ENCODE assay signal across 8 cellular contexts in the genomic region with DNA sequence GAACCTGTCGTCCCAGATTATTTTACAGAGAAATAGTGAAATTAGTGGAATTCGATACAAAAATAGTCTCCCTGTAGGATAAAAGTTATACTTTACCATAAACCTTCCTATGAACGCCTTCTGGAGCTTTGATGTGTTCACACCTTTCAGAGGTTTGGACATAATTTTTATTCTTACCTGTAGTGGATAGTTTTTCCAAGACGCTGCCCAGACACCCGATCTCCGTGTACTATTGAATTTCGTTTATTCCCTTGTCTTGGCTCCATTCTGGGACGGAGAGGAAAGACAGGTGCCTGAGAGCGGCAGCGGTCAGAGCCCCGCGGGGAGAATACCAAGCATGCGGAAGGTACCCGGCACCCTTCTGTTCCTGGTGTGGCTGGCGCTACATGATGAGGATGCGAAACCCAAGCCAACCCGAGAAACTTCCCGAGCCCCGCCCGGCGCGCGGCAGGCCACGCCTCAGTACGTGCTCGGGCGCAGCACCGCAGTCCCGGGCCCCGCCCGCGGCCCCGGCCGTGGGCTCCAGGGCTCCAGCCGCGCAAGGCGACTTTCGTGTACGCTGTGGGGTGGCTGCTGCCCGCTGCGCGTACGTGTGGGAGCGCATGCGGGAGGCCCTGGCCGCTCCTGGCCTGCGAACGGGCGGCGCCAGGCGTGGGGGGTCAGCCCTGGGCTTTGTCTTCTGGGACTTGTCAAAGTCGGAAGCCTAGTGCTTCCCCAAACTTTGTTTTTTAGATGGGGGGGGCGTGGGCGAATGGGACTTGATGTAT. TPM values are rescaled to one million over a fixed set of nuclear protein-coding genes. Genes with fewer than 3 reads are reported as not detected.
DNase-seq lines count a peak whose midpoint lies in the region; ATAC-seq and TF ChIP-seq lines count a peak whose summit lies in the region.

No MANE protein-coding gene starts in this region.

- no peak overlapping the region for H2BK5ac ChIP-seq in neuronal stem cell (ENCODE audit: low read length)

- H3K4me1 ChIP-seq in neuronal stem cell (ENCODE audit: control insufficient read depth in 2 of 2, insufficient read depth in 1 of 2, low read depth in 1 of 2, low read length in 2 of 2) (no peaks in the 10 kb centered on the region), subcutaneous abdominal adipose tissue (ENCODE audit: control insufficient read depth in 5 of 5, insufficient read depth in 5 of 5, low read length in 5 of 5) (peaks cover 0 to 39% (median 14%) of the 10 kb centered on the region in 5 donors)

- peak; percentile 77 for TF ChIP-seq POLR2A in GM19193 (IDR thresholded peaks at IDR 0.05; ENCODE audit: extremely low read depth, insufficient read depth, insufficient read length)

- H2BK12ac ChIP-seq in neuronal stem cell (ENCODE audit: low read length): no peak overlapping the region

- DNase-seq in AML-193 (lab: John Stamatoyannopoulos, UW) (peak; percentile 88), OCI-M1 (lab: John Stamatoyannopoulos, UW) (peak; percentile 81), fibroblast of villous mesenchyme (ENCODE audit: low read depth) (peak; percentile 80), neuronal stem cell (ENCODE audit: low spot score) (peak; percentile 57)
- DNase-seq in activated effector memory CD4-positive, alpha-beta T cell treated with Interleukin-2 at 50 U/mL for 16 hours: peak; percentile 65

- H3K9ac ChIP-seq in neuronal stem cell (ENCODE audit: low read depth, low read length, poor library complexity): peak overlapping the region; percentile 84
- H3K9ac ChIP-seq in subcutaneous abdominal adipose tissue (ENCODE audit: low read length in 5 of 5): peak overlapping the region; percentile 69 to 83 (median 76)

- peak overlapping the region; percentile 97 for H3K18ac ChIP-seq in neuronal stem cell (ENCODE audit: low read length)

- TF ChIP-seq CTCF in fibroblast of villous mesenchyme (IDR thresholded peaks at IDR 0.05; ENCODE audit: insufficient read depth, low read depth, low read length): no peak

- H3K14ac ChIP-seq in neuronal stem cell (ENCODE audit: low read length): no peak overlapping the region

- peak overlapping the region; percentile 85 for H2BK15ac ChIP-seq in neuronal stem cell (ENCODE audit: low read length)

- peak overlapping the region; percentile 72 for H4K91ac ChIP-seq in neuronal stem cell (ENCODE audit: low read depth, low read length, poor library complexity)

- H2AFZ ChIP-seq in neuronal stem cell (ENCODE audit: low read length): no peak overlapping the region

- peak overlapping the region; percentile 86 for H3K4me2 ChIP-seq in neuronal stem cell (ENCODE audit: insufficient read depth, low read length, poor library complexity, severe bottlenecking)

- no peak overlapping the region for H2BK120ac ChIP-seq in neuronal stem cell (ENCODE audit: low read depth, low read length)

- H3K4ac ChIP-seq in neuronal stem cell (ENCODE audit: low read length): no peak overlapping the region

- H3K9me3 ChIP-seq in neuronal stem cell (replicated peaks in 1 of 2; ENCODE audit: control insufficient read depth in 2 of 2, insufficient read depth in 1 of 2, low read depth in 1 of 2, low read length in 2 of 2) (no peaks in the 10 kb centered on the region), subcutaneous abdominal adipose tissue (ENCODE audit: control insufficient read depth in 5 of 5, low read length in 5 of 5) (peaks cover 0 to 4% (median 0%) of the 10 kb centered on the region in 5 donors)

- no peak overlapping the region for H4K8ac ChIP-seq in neuronal stem cell (ENCODE audit: low read depth, low read length)

- H3K79me1 ChIP-seq in neuronal stem cell (ENCODE audit: low read depth, low read length): peaks cover 3% of the 10 kb centered on the region

- no peak overlapping the region for H2AK5ac ChIP-seq in neuronal stem cell (ENCODE audit: low read depth, low read length)

- peak overlapping the region; percentile 46 for H3K4me3 ChIP-seq in fibroblast of villous mesenchyme (ENCODE audit: low read depth, low read length)
- H3K4me3 ChIP-seq in neuronal stem cell (ENCODE audit: low read length in 2 of 2): peak overlapping the region in 1 of 2 donors; percentile 86
- H3K4me3 ChIP-seq in subcutaneous abdominal adipose tissue (ENCODE audit: low read depth in 1 of 5, low read length in 5 of 5): peak overlapping the region; percentile 66 to 80 (median 73)

- H3K36me3 ChIP-seq in neuronal stem cell (replicated peaks in 1 of 2; ENCODE audit: control insufficient read depth in 2 of 2, insufficient read depth in 2 of 2, low read length in 2 of 2) (peaks cover 4 to 62% of the 10 kb centered on the region in 2 donors), subcutaneous abdominal adipose tissue (ENCODE audit: control insufficient read depth in 5 of 5, insufficient read depth in 5 of 5, low read length in 5 of 5) (peaks cover 8 to 18% (median 10%) of the 10 kb centered on the region in 5 donors)

- no peaks in the 10 kb centered on the region for H3K27me3 ChIP-seq in neuronal stem cell (ENCODE audit: control insufficient read depth in 3 of 3, insufficient read depth in 3 of 3, low read depth in 1 of 3, low read length in 3 of 3)
- no peaks in the 10 kb centered on the region for H3K27me3 ChIP-seq in subcutaneous abdominal adipose tissue (ENCODE audit: control insufficient read depth in 5 of 5, insufficient read depth in 4 of 5, low read length in 5 of 5)

- peak overlapping the region; percentile 98 for H3K23ac ChIP-seq in neuronal stem cell (ENCODE audit: low read depth, low read length, poor library complexity)

- WGBS in neuronal stem cell (ENCODE audit: extremely low coverage in 2 of 2, insufficient read length in 2 of 2, insufficient replicate concordance in 1 of 2), 2 donors: no CpG with 5 or more reads among the region's 54 CpGs

- no peak overlapping the region for H3K27ac ChIP-seq in neuronal stem cell (replicated peaks; ENCODE audit: low read length)
- peak overlapping the region; percentile 82 for H3K27ac ChIP-seq in subcutaneous abdominal adipose tissue (ENCODE audit: low read depth, low read length)

- ATAC-seq in HG03432 (IDR thresholded peaks at IDR 0.05; ENCODE audit: unreplicated experiment): peak; percentile 93

RNA-seq across cellular contexts. Expression of a gene that starts 11.3 kb away (rescaled TPM):
- total RNA-seq in fibroblast of villous mesenchyme: 9.3 and 27.2 TPM in 2 replicates
- 13.6 TPM for polyA plus RNA-seq in neuronal stem cell (2013, experiment 1 of 2)
- polyA plus RNA-seq in neuronal stem cell (2013, experiment 2 of 2): 13.9 TPM

RNA-seq across cellular contexts. Expression of a gene that starts 55.6 kb away (rescaled TPM):
- 395 and 671 TPM in 2 replicates for total RNA-seq in fibroblast of villous mesenchyme
- 149 TPM for polyA plus RNA-seq in neuronal stem cell (2013, experiment 1 of 2)
- 154 TPM for polyA plus RNA-seq in neuronal stem cell (2013, experiment 2 of 2)
